ENCODE assay signal across 19 cellular contexts in genomic region chr1:191327868-191328267, GRCh38.
DNase-seq lines count a peak whose midpoint lies in the region; ATAC-seq, FAIRE-seq and TF ChIP-seq lines count a peak whose summit lies in the region.
"Had no signal": no experiment of that assay in that cellular context is flagged by ENCODE, and none has a peak within 500 bp of the region (broad histone marks: within the 10 kb centered on the region; RNA-seq: fewer than 3 reads in every experiment).

No MANE protein-coding gene starts in this region.

- H3K4me3 Mint-ChIP-seq in CD4-positive, alpha-beta memory T cell: no peak overlapping the region
- H3K4me3 Mint-ChIP-seq: CD8-positive, alpha-beta T cell; H9; HFFc6 had no signal

- peaks cover 0 to 18% (median 3%) of the 10 kb centered on the region in 8 donors for H3K9me3 Mint-ChIP-seq in CD4-positive, alpha-beta memory T cell
- H3K9me3 Mint-ChIP-seq: H9 had no signal

- TF ChIP-seq POLR2A in K562 (conservative IDR thresholded peaks at IDR 0.05): no peak

- H3K4me1 Mint-ChIP-seq in CD4-positive, alpha-beta memory T cell: no peaks in the 10 kb centered on the region
- H3K4me1 Mint-ChIP-seq: H9 had no signal

- H3K4me3 ChIP-seq in HEK293 (ENCODE audit: low read depth, low read length) (no peak overlapping the region), K562 (no peak overlapping the region)
- H3K4me3 ChIP-seq in CD4-positive, alpha-beta memory T cell (ENCODE audit: low read length in 2 of 2): no peak overlapping the region
- H3K4me3 ChIP-seq: GM12878, GM23248 had no signal

- peak; percentile 11 for DNase-seq in NCI-H82 (lab: John Stamatoyannopoulos, UW)
- no peak for DNase-seq in NCI-H82 treated with DMSO at 0.1 percent for 48 hours (lab: John Stamatoyannopoulos, UW; ENCODE audit: unreplicated experiment)
- no peak for DNase-seq in K562 (ENCODE audit: extremely low read depth in 1 of 4, low spot score in 3 of 4)
- DNase-seq in CD4-positive, alpha-beta memory T cell: no peak
- DNase-seq: C1 segment of cervical spinal cord; Caco-2; CD8-positive, alpha-beta T cell; DMS 273 treated with DMSO at 0.1 percent for 48 hours; DMS79; EL; GDM1; GM23248; H9; HFFc6 had no signal

- intact Hi-C loops in K562 (cut with micrococcal nuclease): no loop called here
- intact Hi-C loops in CD4-positive, alpha-beta memory T cell (cut with micrococcal nuclease): no loop called here

- H3K4me1 ChIP-seq in HEK293 (ENCODE audit: control insufficient read depth, insufficient read depth, low read length): no peaks in the 10 kb centered on the region
- H3K4me1 ChIP-seq in K562 (replicated peaks in 1 of 2; ENCODE audit: control insufficient read depth in 2 of 2, insufficient read depth in 2 of 2, low read length in 2 of 2): no peaks in the 10 kb centered on the region
- no peaks in the 10 kb centered on the region for H3K4me1 ChIP-seq in CD4-positive, alpha-beta memory T cell (ENCODE audit: insufficient read depth, low read length)
- H3K4me1 ChIP-seq: Caco-2 had no signal

- BruUV-seq in K562 (replicated peaks; lab: Mats Ljungman, UMichigan): no TSS peak

- H3K27me3 ChIP-seq in K562 (ENCODE audit: control insufficient read depth in 2 of 2, insufficient read depth in 2 of 2, low read length in 2 of 2): no peaks in the 10 kb centered on the region
- no peaks in the 10 kb centered on the region for H3K27me3 ChIP-seq in CD4-positive, alpha-beta memory T cell (ENCODE audit: insufficient read depth, low read length)

- in situ Hi-C loops in K562 (cut with MboI): no loop called here

- no peaks in the 10 kb centered on the region for H4K20me1 ChIP-seq in K562 (replicated peaks; ENCODE audit: control insufficient read depth, insufficient read depth, low read length)

- H3K27ac ChIP-seq in HEK293 (ENCODE audit: extremely low read depth, low read depth, low read length) (no peak overlapping the region), K562 (ENCODE audit: extremely low read depth, low read depth, low read length) (no peak overlapping the region)
- no peak overlapping the region for H3K27ac ChIP-seq in CD4-positive, alpha-beta memory T cell (ENCODE audit: low read depth, low read length)
- H3K27ac ChIP-seq: GM23248 had no signal

- WGBS in K562 (ENCODE audit: insufficient coverage, low coverage, missing lambda C conversion rate): 9% methylated on average over 4 of the region's 4 CpGs

- POLR2A ChIA-PET in HEK293 (lab: Yijun Ruan, JAX) (no interaction called here), K562 (lab: Yijun Ruan, JAX) (no interaction called here)
- POLR2A ChIA-PET in CD4-positive, alpha-beta memory T cell (lab: Charles Lee; ENCODE audit: partially characterized antibody): no interaction called here

- no peaks in the 10 kb centered on the region for H3K36me3 Mint-ChIP-seq in CD4-positive, alpha-beta memory T cell
- H3K36me3 Mint-ChIP-seq: CD8-positive, alpha-beta T cell had no signal

- no peaks in the 10 kb centered on the region for H3K9me1 ChIP-seq in K562 (ENCODE audit: control insufficient read depth, insufficient read depth, low read length)

- TF ChIP-seq EP300 in K562 (IDR thresholded peaks at IDR 0.05; ENCODE audit: low read length): no peak

- no peak for FAIRE-seq in K562 (lab: Jason Lieb, UNC)
- FAIRE-seq: GM12878, GM19239 had no signal

- H3K9me3 ChIP-seq in HEK293 (ENCODE audit: control insufficient read depth, insufficient read depth, low read depth, low read length) (no peaks in the 10 kb centered on the region), K562 (replicated peaks; ENCODE audit: control insufficient read depth, insufficient read depth, low read depth, low read length) (peaks cover 1% of the 10 kb centered on the region; the same call in 1 of the 2 replicates)
- no peaks in the 10 kb centered on the region for H3K9me3 ChIP-seq in CD4-positive, alpha-beta memory T cell (ENCODE audit: control insufficient read depth in 1 of 2, low read length in 2 of 2)
- H3K9me3 ChIP-seq: Caco-2 had no signal

- no peaks in the 10 kb centered on the region for H3K27me3 Mint-ChIP-seq in CD4-positive, alpha-beta memory T cell

- H3K36me3 ChIP-seq in HEK293 (ENCODE audit: control insufficient read depth in 2 of 2, insufficient read depth in 1 of 2, low read length in 2 of 2): no peaks in the 10 kb centered on the region
- no peaks in the 10 kb centered on the region for H3K36me3 ChIP-seq in K562 (ENCODE audit: control insufficient read depth, insufficient read depth, low read length)
- no peaks in the 10 kb centered on the region for H3K36me3 ChIP-seq in CD4-positive, alpha-beta memory T cell (ENCODE audit: insufficient read depth, low read length)

- no peaks in the 10 kb centered on the region for H3K79me2 ChIP-seq in K562 (ENCODE audit: control insufficient read depth, insufficient read depth, low read length)

- H2AFZ ChIP-seq in K562 (ENCODE audit: low read depth, low read length): no peak overlapping the region
- H2AFZ ChIP-seq: GM23248 had no signal

- ATAC-seq in K562 (no peak), HG03342 (IDR thresholded peaks at IDR 0.05; ENCODE audit: unreplicated experiment) (no peak)
- ATAC-seq: CD8-positive, alpha-beta T cell; GM12878; HCT116 had no signal

- TF ChIP-seq RAD21 in K562 (CRISPR knock-in tag; conservative IDR thresholded peaks at IDR 0.05 in 1 of 2, IDR thresholded peaks at IDR 0.05 in 1 of 2): no peak

- TF ChIP-seq CTCF in HEK293 (tag by site-specific recombination; IDR thresholded peaks at IDR 0.05) (no peak), K562 (IDR thresholded peaks at IDR 0.05 in 2 of 3, conservative IDR thresholded peaks at IDR 0.05 in 1 of 3; ENCODE audit: insufficient read depth in 2 of 3, low read depth in 1 of 3, low read length in 3 of 3) (no peak)

- CTCF ChIA-PET in HEK293 (lab: Yijun Ruan, JAX): no interaction called here
- CTCF ChIA-PET in K562 (lab: Yijun Ruan, JAX; ENCODE audit: low intra/inter-chr PET ratio): no interaction called here
- CTCF ChIA-PET in CD4-positive, alpha-beta memory T cell (lab: Charles Lee; ENCODE audit: partially characterized antibody): no interaction called here

- H3K27ac Mint-ChIP-seq in CD4-positive, alpha-beta memory T cell: no peak overlapping the region
- H3K27ac Mint-ChIP-seq: CD8-positive, alpha-beta T cell; H9; HFFc6 had no signal

- H3K4me2 ChIP-seq in K562 (ENCODE audit: insufficient read depth, low read length): no peak overlapping the region

- H3K9ac ChIP-seq in K562 (ENCODE audit: insufficient read depth in 1 of 2, low read depth in 2 of 2, low read length in 2 of 2): no peak overlapping the region
- H3K9ac ChIP-seq: GM23248 had no signal

TF ChIP-seq in HEK293, 187 proteins besides CTCF, POLR2A, EP300 and RAD21:
- TF ChIP-seq SETDB1 (IDR thresholded peaks at IDR 0.05; ENCODE audit: insufficient read length, low read length): peak; percentile 18
- TF ChIP-seq PRDM6 (tag by site-specific recombination; IDR thresholded peaks at IDR 0.05): no peak
- TF ChIP-seq ZNF394 (tag by site-specific recombination; IDR thresholded peaks at IDR 0.05; ENCODE audit: borderline replicate concordance): no peak

TF ChIP-seq in K562, 482 proteins besides CTCF, POLR2A, EP300 and RAD21:
- TF ChIP-seq CBX3 (IDR thresholded peaks at IDR 0.05; ENCODE audit: borderline replicate concordance in 1 of 2, low read length in 2 of 2) (0 out of 3 replicates have a peak, but pooled peaks of 1 of the 2 experiments have one; percentile 27), TCF15 (CRISPR knock-in tag; IDR thresholded peaks at IDR 0.05) (no peak), TGIF2 (CRISPR knock-in tag; IDR thresholded peaks at IDR 0.05) (no peak), ZNF431 (CRISPR knock-in tag; IDR thresholded peaks at IDR 0.05) (peak; percentile 95), ZNF551 (CRISPR knock-in tag; IDR thresholded peaks at IDR 0.05) (no peak), ELF2 (CRISPR knock-in tag; IDR thresholded peaks at IDR 0.05) (no peak)
